ENCODE assay signal across 29 cellular contexts in genomic region chr4:158331863-158332262, GRCh38.
"Had no signal": no experiment of that assay in that cellular context is flagged by ENCODE, and none has a peak within 500 bp of the region (broad histone marks: within the 10 kb centered on the region; RNA-seq: fewer than 3 reads in every experiment).

No MANE protein-coding gene starts in this region.

- ATAC-seq: effector memory CD8-positive, alpha-beta T cell; esophagus mucosa; foreskin keratinocyte; gastrocnemius medialis; gastroesophageal sphincter; heart left ventricle; heart right ventricle had no signal

- H3K79me2 ChIP-seq: hepatocyte had no signal

- H3K27me3 ChIP-seq: colonic mucosa, dorsolateral prefrontal cortex, esophagus muscularis mucosa, esophagus squamous epithelium, foreskin keratinocyte, gastrocnemius medialis, gastroesophageal sphincter, heart left ventricle, heart right ventricle, hepatocyte had no signal

- FAIRE-seq: colon, endometrium, endothelial cell of umbilical vein, frontal cortex had no signal

- H3K4me3 ChIP-seq: colonic mucosa, coronary artery, dorsolateral prefrontal cortex, esophagus muscularis mucosa, esophagus squamous epithelium, gastrocnemius medialis, gastroesophageal sphincter, heart left ventricle, heart right ventricle, hepatocyte had no signal

- H3K9me3 ChIP-seq: colonic mucosa, esophagus muscularis mucosa, esophagus squamous epithelium, gastrocnemius medialis, gastroesophageal sphincter, heart left ventricle, heart right ventricle had no signal

- H3K27ac ChIP-seq: colonic mucosa, coronary artery, dorsolateral prefrontal cortex, epithelial cell of prostate, esophagus muscularis mucosa, esophagus squamous epithelium, foreskin keratinocyte, gastrocnemius medialis, gastroesophageal sphincter, heart left ventricle, heart right ventricle, hepatocyte had no signal

- H3K36me3 ChIP-seq: colonic mucosa, esophagus muscularis mucosa, esophagus squamous epithelium, gastrocnemius medialis, gastroesophageal sphincter, heart left ventricle, heart right ventricle had no signal

- H3K4me2 ChIP-seq: hepatocyte had no signal

- H3K4me1 ChIP-seq: colonic mucosa, esophagus muscularis mucosa, esophagus squamous epithelium, gastrocnemius medialis, gastroesophageal sphincter, heart left ventricle, heart right ventricle had no signal

- DNase-seq: colonic mucosa; cortex of kidney; dermis blood vessel endothelial cell; dorsolateral prefrontal cortex; effector CD4-positive, alpha-beta T cell; effector CD8-positive, alpha-beta T cell; effector memory CD4-positive, alpha-beta T cell; effector memory CD8-positive, alpha-beta T cell; endodermal cell; erythroblast; esophagus squamous epithelium; foreskin fibroblast; foreskin keratinocyte; foreskin melanocyte; gastrocnemius medialis; glutamatergic neuron; head of caudate nucleus; heart left ventricle; heart right ventricle had no signal

- H2AFZ ChIP-seq: hepatocyte had no signal
